12 cellular contexts compared by ENCODE assay signal in the genomic region with DNA sequence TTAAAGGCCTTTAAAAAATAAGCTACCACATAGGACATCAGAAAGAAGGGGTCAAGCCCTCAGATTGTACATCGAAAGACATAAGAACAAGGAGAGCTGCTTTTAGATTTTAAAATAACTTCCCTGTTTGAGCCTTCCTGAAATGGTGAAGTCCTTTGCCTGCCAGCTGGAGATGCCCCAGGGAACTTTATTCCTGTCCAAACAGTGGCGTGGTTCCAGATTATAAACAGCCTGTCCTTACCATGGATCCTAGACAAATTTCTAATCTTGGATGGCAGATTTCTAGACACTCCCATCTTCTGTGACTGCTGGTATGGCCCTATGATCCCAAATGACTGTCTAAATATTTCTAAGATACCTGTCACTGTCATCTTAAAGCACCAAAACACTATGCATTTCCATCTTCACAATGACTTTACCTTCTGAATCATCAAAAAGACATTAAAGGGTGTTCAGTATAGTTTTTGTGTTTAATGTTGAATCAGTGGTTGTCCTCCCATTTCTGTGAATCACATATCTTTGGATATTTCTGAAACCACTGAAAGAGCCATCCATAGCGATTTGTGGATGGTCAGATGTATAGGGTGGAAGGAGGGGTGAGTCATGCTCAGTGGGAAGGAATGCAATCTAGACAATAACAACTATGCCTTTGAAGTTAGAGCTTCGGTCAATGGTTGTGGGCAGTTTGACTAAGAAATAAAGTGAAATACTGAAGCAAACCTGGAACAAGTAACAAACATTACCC. TPM values are rescaled to one million over a fixed set of nuclear protein-coding genes. Genes with fewer than 3 reads are reported as not detected.
DNase-seq lines count a peak whose midpoint lies in the region; ATAC-seq, FAIRE-seq and TF ChIP-seq lines count a peak whose summit lies in the region.
"Had no signal": no experiment of that assay in that cellular context is flagged by ENCODE, and none has a peak within 500 bp of the region (broad histone marks: within the 10 kb centered on the region; RNA-seq: fewer than 3 reads in every experiment).

No MANE protein-coding gene starts in this region.

- H3K9me3 Mint-ChIP-seq in activated naive CD8-positive, alpha-beta T cell treated with anti-CD3 and anti-CD28 coated beads, Interleukin-2, amount 50 U/mL, for 24 hours = no peaks in the 10 kb centered on the region
- H3K9me3 Mint-ChIP-seq in activated naive CD8-positive, alpha-beta T cell treated with anti-CD3 and anti-CD28 coated beads for 36 hours = no peaks in the 10 kb centered on the region
- H3K9me3 Mint-ChIP-seq: nephron progenitor cell had no signal

- CTCF ChIA-PET in K562 (lab: Yijun Ruan, JAX; ENCODE audit: low intra/inter-chr PET ratio) = no interaction called here

- DNase-seq in activated naive CD8-positive, alpha-beta T cell treated with anti-CD3 and anti-CD28 coated beads, Interleukin-2, amount 50 U/mL, for 24 hours = no peak
- DNase-seq in activated naive CD8-positive, alpha-beta T cell treated with anti-CD3 and anti-CD28 coated beads for 36 hours = no peak
- no peak for DNase-seq in K562 (ENCODE audit: extremely low read depth in 1 of 4, low spot score in 3 of 4)
- DNase-seq in urothelium cell line (ENCODE audit: low spot score) = peak; percentile 52
- DNase-seq in coronary artery (ENCODE audit: low spot score) = no peak
- DNase-seq in activated gamma-delta T cell (lab: John Stamatoyannopoulos, UW) = no peak
- no peak for DNase-seq in H7
- DNase-seq: activated naive CD4-positive, alpha-beta T cell treated with anti-CD3 and anti-CD28 coated beads, Interleukin-2, amount 50 U/mL, for 16 hours; NCI-H510A; nephron progenitor cell had no signal

- H4K20me1 ChIP-seq in K562 (replicated peaks; ENCODE audit: control insufficient read depth, insufficient read depth, low read length) = no peaks in the 10 kb centered on the region
- H4K20me1 ChIP-seq: BLaER1 treated with 17β-estradiol and CSF1 and Interleukin-3, amounts not matched to agents 10 nM and 100 nM had no signal

- 0% methylated on average over 4 of the region's 4 CpGs for WGBS in K562 (ENCODE audit: insufficient coverage, low coverage, missing lambda C conversion rate)

- H3K36me3 ChIP-seq in K562 (ENCODE audit: control insufficient read depth, insufficient read depth, low read length) = no peaks in the 10 kb centered on the region
- H3K36me3 ChIP-seq in iPS-20b (ENCODE audit: insufficient read depth, low read depth, low read length) = no peaks in the 10 kb centered on the region
- H3K36me3 ChIP-seq in H7 (replicated peaks; ENCODE audit: control insufficient read depth, insufficient read depth, low read length) = no peaks in the 10 kb centered on the region
- H3K36me3 ChIP-seq: BLaER1 treated with 17β-estradiol and CSF1 and Interleukin-3, amounts not matched to agents 10 nM and 100 nM had no signal

- H3K79me2 ChIP-seq in K562 (ENCODE audit: control insufficient read depth, insufficient read depth, low read length) = no peaks in the 10 kb centered on the region

- peak; percentile 65 for ATAC-seq in activated naive CD8-positive, alpha-beta T cell treated with anti-CD3 and anti-CD28 coated beads, Interleukin-2, amount 50 U/mL, for 24 hours
- no peak for ATAC-seq in K562

- H3K27ac ChIP-seq in K562 (ENCODE audit: extremely low read depth, low read depth, low read length) (no peak overlapping the region), iPS-20b (ENCODE audit: low read length) (no peak overlapping the region), coronary artery (no peak overlapping the region)
- H3K27ac ChIP-seq: BLaER1 treated with 17β-estradiol and CSF1 and Interleukin-3, amounts not matched to agents 10 nM and 100 nM had no signal

- H3K27me3 Mint-ChIP-seq in activated naive CD8-positive, alpha-beta T cell treated with anti-CD3 and anti-CD28 coated beads, Interleukin-2, amount 50 U/mL, for 24 hours = peaks cover 16% of the 10 kb centered on the region
- H3K27me3 Mint-ChIP-seq in activated naive CD8-positive, alpha-beta T cell treated with anti-CD3 and anti-CD28 coated beads for 36 hours = peaks cover 24% of the 10 kb centered on the region

- peaks cover 16 to 22% of the 10 kb centered on the region in 2 experiments for H3K27me3 ChIP-seq in K562 (ENCODE audit: control insufficient read depth in 2 of 2, insufficient read depth in 2 of 2, low read length in 2 of 2)
- peaks cover 24% of the 10 kb centered on the region for H3K27me3 ChIP-seq in iPS-20b (ENCODE audit: insufficient read depth, low read length)
- peaks cover 17% of the 10 kb centered on the region for H3K27me3 ChIP-seq in H7 (ENCODE audit: control insufficient read depth, insufficient read depth, low read length)

- no peak overlapping the region for H3K4me2 ChIP-seq in K562 (ENCODE audit: insufficient read depth, low read length)

- H3K4me3 ChIP-seq in K562 (no peak overlapping the region), iPS-20b (ENCODE audit: low read length) (peak overlapping the region; percentile 1; the same call in 1 of the 2 replicates), coronary artery (no peak overlapping the region), H7 (ENCODE audit: insufficient read depth, low read depth, low read length) (no peak overlapping the region)
- H3K4me3 ChIP-seq: BLaER1 treated with 17β-estradiol and CSF1 and Interleukin-3, amounts not matched to agents 10 nM and 100 nM had no signal

- TF ChIP-seq CTCF in K562 (IDR thresholded peaks at IDR 0.05 in 2 of 3, conservative IDR thresholded peaks at IDR 0.05 in 1 of 3; ENCODE audit: insufficient read depth in 2 of 3, low read depth in 1 of 3, low read length in 3 of 3) (no peak), coronary artery (IDR thresholded peaks at IDR 0.05) (no peak)

- H3K36me3 Mint-ChIP-seq in activated naive CD8-positive, alpha-beta T cell treated with anti-CD3 and anti-CD28 coated beads, Interleukin-2, amount 50 U/mL, for 24 hours (ENCODE audit: low read depth) = no peaks in the 10 kb centered on the region
- H3K36me3 Mint-ChIP-seq in activated naive CD8-positive, alpha-beta T cell treated with anti-CD3 and anti-CD28 coated beads for 36 hours = peaks cover 1% of the 10 kb centered on the region

- TF ChIP-seq EP300 in K562 (IDR thresholded peaks at IDR 0.05; ENCODE audit: low read length) = no peak

- no peak overlapping the region for H3K27ac Mint-ChIP-seq in activated naive CD8-positive, alpha-beta T cell treated with anti-CD3 and anti-CD28 coated beads, Interleukin-2, amount 50 U/mL, for 24 hours
- no peak overlapping the region for H3K27ac Mint-ChIP-seq in activated naive CD8-positive, alpha-beta T cell treated with anti-CD3 and anti-CD28 coated beads for 36 hours
- H3K27ac Mint-ChIP-seq: nephron progenitor cell had no signal

- no peaks in the 10 kb centered on the region for H3K9me1 ChIP-seq in K562 (ENCODE audit: control insufficient read depth, insufficient read depth, low read length)

- H3K9ac ChIP-seq in K562 (ENCODE audit: insufficient read depth in 1 of 2, low read depth in 2 of 2, low read length in 2 of 2) (no peak overlapping the region), iPS-20b (ENCODE audit: low read depth, low read length) (no peak overlapping the region)
- H3K9ac ChIP-seq: BLaER1 treated with 17β-estradiol and CSF1 and Interleukin-3, amounts not matched to agents 10 nM and 100 nM had no signal

- intact Hi-C loops in K562 (cut with micrococcal nuclease) = no loop called here

- no peak for TF ChIP-seq POLR2A in K562 (conservative IDR thresholded peaks at IDR 0.05)

- POLR2A ChIA-PET in K562 (lab: Yijun Ruan, JAX) = interaction anchor here (1.1 kb wide), 1 partner anchor 101 kb away, joined by 3 read pairs; no protein-coding TSS in a partner anchor

- no peak for FAIRE-seq in K562 (lab: Jason Lieb, UNC)
- no peak for FAIRE-seq in urothelium cell line (lab: Jason Lieb, UNC)

- peaks cover 18% of the 10 kb centered on the region for H3K4me1 Mint-ChIP-seq in activated naive CD8-positive, alpha-beta T cell treated with anti-CD3 and anti-CD28 coated beads, Interleukin-2, amount 50 U/mL, for 24 hours
- H3K4me1 Mint-ChIP-seq in activated naive CD8-positive, alpha-beta T cell treated with anti-CD3 and anti-CD28 coated beads for 36 hours = peaks cover 3% of the 10 kb centered on the region

- no peak overlapping the region for H2AFZ ChIP-seq in K562 (ENCODE audit: low read depth, low read length)

- TF ChIP-seq RAD21 in K562 (CRISPR knock-in tag; conservative IDR thresholded peaks at IDR 0.05 in 1 of 2, IDR thresholded peaks at IDR 0.05 in 1 of 2) = no peak

- no TSS peak for BruUV-seq in K562 (replicated peaks; lab: Mats Ljungman, UMichigan)

- H3K4me1 ChIP-seq in K562 (replicated peaks in 1 of 2; ENCODE audit: control insufficient read depth in 2 of 2, insufficient read depth in 2 of 2, low read length in 2 of 2) = peaks cover 0 to 4% of the 10 kb centered on the region in 2 experiments; a peak in 1 of 5 replicates
- peaks cover 33% of the 10 kb centered on the region; the same call in 1 of the 2 replicates for H3K4me1 ChIP-seq in iPS-20b (ENCODE audit: insufficient read depth, low read length)

- no peak overlapping the region for H3K4me3 Mint-ChIP-seq in activated naive CD8-positive, alpha-beta T cell treated with anti-CD3 and anti-CD28 coated beads, Interleukin-2, amount 50 U/mL, for 24 hours
- H3K4me3 Mint-ChIP-seq in activated naive CD8-positive, alpha-beta T cell treated with anti-CD3 and anti-CD28 coated beads for 36 hours = no peak overlapping the region
- H3K4me3 Mint-ChIP-seq: nephron progenitor cell had no signal

- in situ Hi-C loops in K562 (cut with MboI) = no loop called here

- no peaks in the 10 kb centered on the region for H3K9me3 ChIP-seq in K562 (replicated peaks; ENCODE audit: control insufficient read depth, insufficient read depth, low read depth, low read length)
- no peaks in the 10 kb centered on the region for H3K9me3 ChIP-seq in iPS-20b (ENCODE audit: insufficient read depth, low read depth, low read length)
- H3K9me3 ChIP-seq: BLaER1 treated with 17β-estradiol and CSF1 and Interleukin-3, amounts not matched to agents 10 nM and 100 nM had no signal

RNA-seq across cellular contexts. Expression of gene ILDR2, which starts 23.2 kb away (rescaled TPM):
- 1 to 10 TPM; 5.7 to 6.6 TPM for total RNA-seq in activated naive CD8-positive, alpha-beta T cell treated with anti-CD3 and anti-CD28 coated beads for 36 hours
- not detected in 2 replicates for total RNA-seq in K562 (2011; cell fraction: chromatin; rRNA removed; ENCODE audit: low replicate concordance)
- not detected in 2 replicates for total RNA-seq in K562 (2011; cell fraction: nucleolus; rRNA removed)
- 0.22 TPM in 1 of 2 replicates, not detected in the other for total RNA-seq in K562 (2011; cell fraction: nucleoplasm; rRNA removed)
- 0.12 and 0.18 TPM in 2 replicates for total RNA-seq in K562 (2014; rRNA removed)
- total RNA-seq in K562 (2014; rRNA removed; fragmentation: Illumina TruSeq; extraction: Trizol) = 0.04 and 0.06 TPM in 2 replicates
- 0.04 TPM in 1 of 2 replicates, not detected in the other for total RNA-seq in K562 (2015; rRNA removed; fragmentation: Illumina TruSeq; extraction: Trizol)
- total RNA-seq in K562 (2021) = 0.16 and 0.20 TPM in 2 replicates
- polyA plus RNA-seq in K562 (2011; rRNA removed) = 0.01 and 0.20 TPM in 2 replicates
- polyA plus RNA-seq in K562 (2011; cell fraction: cytosol; rRNA removed) = under 0.01 and 0.06 TPM in 2 replicates
- polyA plus RNA-seq in K562 (2011; cell fraction: nucleus; rRNA removed) = 0.03 TPM in 1 of 2 replicates, not detected in the other
- polyA plus RNA-seq in K562 (2012) = 0.01 and 0.06 TPM in 2 replicates
- polyA plus RNA-seq in K562 (2014; fragmentation: Illumina TruSeq; extraction: Trizol) = 0.18 and 0.31 TPM in 2 replicates
- polyA plus RNA-seq in K562 (2014; fragmentation: Nextera tagmentation; extraction: Ambion mirVana) = not detected
- polyA plus RNA-seq in K562 (2014; rRNA removed) = 0.03 TPM in 1 of 2 replicates, not detected in the other
- 0.56 TPM in 1 of 2 replicates, not detected in the other for polyA minus RNA-seq in K562 (2011; rRNA and poly(A)+ RNA removed)
- polyA minus RNA-seq in K562 (2011; cell fraction: cytosol; rRNA and poly(A)+ RNA removed) = not detected in 2 replicates
- polyA minus RNA-seq in K562 (2011; cell fraction: nucleus; rRNA and poly(A)+ RNA removed) = under 0.01 TPM in 1 of 2 replicates, not detected in the other
- total RNA-seq in H7 (2014; rRNA removed; shearing (Covaris generic)) = 0.11 and 0.21 TPM in 2 replicates

RNA-seq across cellular contexts. Expression of gene MAEL, which starts 36.9 kb away (rescaled TPM):
- total RNA-seq in activated naive CD8-positive, alpha-beta T cell treated with anti-CD3 and anti-CD28 coated beads for 36 hours = under 1 TPM in 1 of 2 experiments, not detected in 1; 0.14 TPM
- 0.60 TPM in 1 of 2 replicates, not detected in the other for total RNA-seq in K562 (2011; cell fraction: chromatin; rRNA removed; ENCODE audit: low replicate concordance)
- total RNA-seq in K562 (2011; cell fraction: nucleolus; rRNA removed) = 0.26 and 0.33 TPM in 2 replicates
- total RNA-seq in K562 (2011; cell fraction: nucleoplasm; rRNA removed) = not detected in 2 replicates
- 0.50 and 0.65 TPM in 2 replicates for total RNA-seq in K562 (2014; rRNA removed)
- 0.84 and 1.1 TPM in 2 replicates for total RNA-seq in K562 (2014; rRNA removed; fragmentation: Illumina TruSeq; extraction: Trizol)
- 0.51 and 1.2 TPM in 2 replicates for total RNA-seq in K562 (2015; rRNA removed; fragmentation: Illumina TruSeq; extraction: Trizol)
- 0.74 and 0.75 TPM in 2 replicates for total RNA-seq in K562 (2021)
- polyA plus RNA-seq in K562 (2011; rRNA removed) = 0.09 and 0.11 TPM in 2 replicates
- polyA plus RNA-seq in K562 (2011; cell fraction: cytosol; rRNA removed) = 0.06 TPM in 1 of 2 replicates, not detected in the other
- 0.06 TPM in 1 of 2 replicates, not detected in the other for polyA plus RNA-seq in K562 (2011; cell fraction: nucleus; rRNA removed)
- 0.87 and 2.1 TPM in 2 replicates for polyA plus RNA-seq in K562 (2012)
- 0.97 and 1.6 TPM in 2 replicates for polyA plus RNA-seq in K562 (2014; fragmentation: Illumina TruSeq; extraction: Trizol)
- polyA plus RNA-seq in K562 (2014; fragmentation: Nextera tagmentation; extraction: Ambion mirVana) = 1 to 10 TPM; 1.5 to 1.9 TPM
- 0.27 and 0.97 TPM in 2 replicates for polyA plus RNA-seq in K562 (2014; rRNA removed)
- 0.09 TPM in 1 of 2 replicates, not detected in the other for polyA minus RNA-seq in K562 (2011; rRNA and poly(A)+ RNA removed)
- not detected in 2 replicates for polyA minus RNA-seq in K562 (2011; cell fraction: cytosol; rRNA and poly(A)+ RNA removed)
- not detected in 2 replicates for polyA minus RNA-seq in K562 (2011; cell fraction: nucleus; rRNA and poly(A)+ RNA removed)
- total RNA-seq in H7 (2014; rRNA removed; shearing (Covaris generic)) = not detected in 2 replicates
